In genomic region chr2:144493027-144493809, GRCh38 we compare ENCODE assay signal across 19 cellular contexts. TPM values are rescaled to one million over a fixed set of nuclear protein-coding genes. Genes with fewer than 3 reads are reported as not detected.
DNase-seq lines count a peak whose midpoint lies in the region; ATAC-seq and TF ChIP-seq lines count a peak whose summit lies in the region.
"Had no signal": no experiment of that assay in that cellular context is flagged by ENCODE, and none has a peak within 500 bp of the region (broad histone marks: within the 10 kb centered on the region; RNA-seq: fewer than 3 reads in every experiment).

No MANE protein-coding gene starts in this region.

- CTCF ChIA-PET in activated naive CD4-positive, alpha-beta T cell treated with anti-CD3 and anti-CD28 coated beads for 36 hours (lab: Charles Lee): no interaction called here

- H3K4me3 Mint-ChIP-seq in activated naive CD4-positive, alpha-beta T cell treated with anti-CD3 and anti-CD28 coated beads for 36 hours: no peak overlapping the region
- H3K4me3 Mint-ChIP-seq in T-helper 1 cell treated with Interleukin-12 subunit alpha and Interleukin-12 subunit beta and Interleukin-4 antibody, amounts not matched to agents 30 μg/mL and 1 μg/mL, for 36 hours: no peak overlapping the region
- H3K4me3 Mint-ChIP-seq: activated naive CD8-positive, alpha-beta T cell treated with anti-CD3 and anti-CD28 coated beads, Interleukin-2, amount 50 U/mL, for 24 hours had no signal

- H3K36me3 ChIP-seq in left lung (peaks cover 0 to 20% of the 10 kb centered on the region in 2 donors), upper lobe of left lung (peaks cover 0 to 4% (median 3%) of the 10 kb centered on the region in 4 donors)
- H3K36me3 ChIP-seq: colonic mucosa, esophagus squamous epithelium, sigmoid colon had no signal

- H3K4me3 ChIP-seq in left lung: no peak overlapping the region
- H3K4me3 ChIP-seq in upper lobe of left lung: no peak overlapping the region
- H3K4me3 ChIP-seq: colonic mucosa, esophagus squamous epithelium, sigmoid colon, stomach had no signal

- ATAC-seq in left lung (peak; percentile 59), upper lobe of left lung (ENCODE audit: low FRiP score in 2 of 2) (peak in 1 of 2 donors; percentile 48)
- ATAC-seq: activated naive CD8-positive, alpha-beta T cell treated with anti-CD3 and anti-CD28 coated beads, Interleukin-2, amount 50 U/mL, for 24 hours; left lobe of liver had no signal

- TF ChIP-seq CTCF in left lung (IDR thresholded peaks at IDR 0.05): no peak
- no peak for TF ChIP-seq CTCF in upper lobe of left lung (IDR thresholded peaks at IDR 0.05)

- H3K9me3 ChIP-seq in left lung: no peaks in the 10 kb centered on the region
- H3K9me3 ChIP-seq in upper lobe of left lung: no peaks in the 10 kb centered on the region
- H3K9me3 ChIP-seq: colonic mucosa, esophagus squamous epithelium, sigmoid colon, stomach had no signal

- peak; percentile 26 for DNase-seq in activated naive CD4-positive, alpha-beta T cell treated with anti-CD3 and anti-CD28 coated beads for 36 hours
- no peak for DNase-seq in activated naive CD4-positive, alpha-beta T cell (lab: John Stamatoyannopoulos, UW)
- no peak for DNase-seq in left lung
- no peak for DNase-seq in upper lobe of left lung
- no peak for DNase-seq in stimulated activated CD4-positive, alpha-beta T cell treated with anti-CD3 and anti-CD28 coated beads, Interleukin-12 subunit alpha, Interleukin-12 subunit beta, amount 100 ng/mL, for 4 hours
- no peak for DNase-seq in NCI-H2029 (lab: John Stamatoyannopoulos, UW)
- DNase-seq in A172 (ENCODE audit: low spot score): no peak
- DNase-seq: activated naive CD8-positive, alpha-beta T cell treated with anti-CD3 and anti-CD28 coated beads, Interleukin-2, amount 50 U/mL, for 24 hours; Calu3; colonic mucosa; esophagus squamous epithelium; hippocampal formation; IMR-90; NCI-H1417 treated with DMSO at 0.1 percent for 48 hours; sigmoid colon; stomach had no signal

- peaks cover 3% of the 10 kb centered on the region for H3K27me3 Mint-ChIP-seq in activated naive CD4-positive, alpha-beta T cell treated with anti-CD3 and anti-CD28 coated beads for 36 hours (ENCODE audit: low read depth)
- H3K27me3 Mint-ChIP-seq in T-helper 1 cell treated with Interleukin-12 subunit alpha and Interleukin-12 subunit beta and Interleukin-4 antibody, amounts not matched to agents 30 μg/mL and 1 μg/mL, for 36 hours (ENCODE audit: low read depth): no peaks in the 10 kb centered on the region
- H3K27me3 Mint-ChIP-seq: activated naive CD8-positive, alpha-beta T cell treated with anti-CD3 and anti-CD28 coated beads, Interleukin-2, amount 50 U/mL, for 24 hours had no signal

- H3K36me3 Mint-ChIP-seq in activated naive CD4-positive, alpha-beta T cell treated with anti-CD3 and anti-CD28 coated beads for 36 hours (ENCODE audit: low read depth): no peaks in the 10 kb centered on the region
- peaks cover under 1% of the 10 kb centered on the region for H3K36me3 Mint-ChIP-seq in T-helper 1 cell treated with Interleukin-12 subunit alpha and Interleukin-12 subunit beta and Interleukin-4 antibody, amounts not matched to agents 30 μg/mL and 1 μg/mL, for 36 hours (ENCODE audit: low read depth)

- H3K27ac Mint-ChIP-seq in activated naive CD4-positive, alpha-beta T cell treated with anti-CD3 and anti-CD28 coated beads for 36 hours: peak overlapping the region; percentile 31
- H3K27ac Mint-ChIP-seq in T-helper 1 cell treated with Interleukin-12 subunit alpha and Interleukin-12 subunit beta and Interleukin-4 antibody, amounts not matched to agents 30 μg/mL and 1 μg/mL, for 36 hours: peak overlapping the region; percentile 56
- H3K27ac Mint-ChIP-seq: activated naive CD8-positive, alpha-beta T cell treated with anti-CD3 and anti-CD28 coated beads, Interleukin-2, amount 50 U/mL, for 24 hours had no signal

- peaks cover 14% of the 10 kb centered on the region for H3K4me1 Mint-ChIP-seq in activated naive CD4-positive, alpha-beta T cell treated with anti-CD3 and anti-CD28 coated beads for 36 hours (ENCODE audit: low read depth)
- peaks cover 13% of the 10 kb centered on the region for H3K4me1 Mint-ChIP-seq in T-helper 1 cell treated with Interleukin-12 subunit alpha and Interleukin-12 subunit beta and Interleukin-4 antibody, amounts not matched to agents 30 μg/mL and 1 μg/mL, for 36 hours (ENCODE audit: low read depth)

- H3K27ac ChIP-seq in left lung: peak overlapping the region in 1 of 2 donors; percentile 47
- H3K27ac ChIP-seq in upper lobe of left lung: peak overlapping the region; percentile 16 to 51 (median 39)
- H3K27ac ChIP-seq: colonic mucosa, sigmoid colon had no signal

- TF ChIP-seq POLR2A in upper lobe of left lung (IDR thresholded peaks at IDR 0.05): no peak

- peaks cover 19 to 89% of the 10 kb centered on the region in 2 donors for H3K4me1 ChIP-seq in left lung
- peaks cover 28 to 41% (median 36%) of the 10 kb centered on the region in 4 donors for H3K4me1 ChIP-seq in upper lobe of left lung
- H3K4me1 ChIP-seq: colonic mucosa had no signal

- no peaks in the 10 kb centered on the region for H3K27me3 ChIP-seq in left lung
- no peaks in the 10 kb centered on the region for H3K27me3 ChIP-seq in upper lobe of left lung
- H3K27me3 ChIP-seq: colonic mucosa, esophagus squamous epithelium, sigmoid colon had no signal

- 50 to 72% methylated on average over 8 of the region's 8 CpGs for WGBS in upper lobe of left lung, 2 donors

- intact Hi-C loops in activated naive CD4-positive, alpha-beta T cell treated with anti-CD3 and anti-CD28 coated beads for 36 hours (cut with micrococcal nuclease): loop anchor here (1.0 kb wide), 1 partner anchor 79 kb away; no protein-coding TSS in a partner anchor
- intact Hi-C loops in left lung (cut with DNase I): no loop called here

- no peaks in the 10 kb centered on the region for H3K9me3 Mint-ChIP-seq in activated naive CD4-positive, alpha-beta T cell treated with anti-CD3 and anti-CD28 coated beads for 36 hours
- no peaks in the 10 kb centered on the region for H3K9me3 Mint-ChIP-seq in T-helper 1 cell treated with Interleukin-12 subunit alpha and Interleukin-12 subunit beta and Interleukin-4 antibody, amounts not matched to agents 30 μg/mL and 1 μg/mL, for 36 hours
- H3K9me3 Mint-ChIP-seq: activated naive CD8-positive, alpha-beta T cell treated with anti-CD3 and anti-CD28 coated beads, Interleukin-2, amount 50 U/mL, for 24 hours had no signal

- no peak for TF ChIP-seq EP300 in upper lobe of left lung (IDR thresholded peaks at IDR 0.05)

RNA-seq across cellular contexts. Expression of gene ZEB2, which starts 26.7 kb away (rescaled TPM):
- 1 to 10 TPM; 4.3 to 4.9 TPM for total RNA-seq in activated naive CD4-positive, alpha-beta T cell treated with anti-CD3 and anti-CD28 coated beads for 36 hours
- total RNA-seq in left lung: 100 to 1,000 TPM; 141 to 272 TPM
- 100 to 1,000 TPM; 104 to 237 (median 148) TPM for total RNA-seq in upper lobe of left lung
- 20.2 and 35.0 TPM in 2 replicates for total RNA-seq in A172 (2014; rRNA removed; shearing (Covaris generic))
- total RNA-seq: H1 had no signal
